Comparison of ENCODE assay signal across 1 cellular context in genomic region chr1:53014791-53015507, GRCh38.
TF ChIP-seq lines count a peak whose summit lies in the region.

No MANE protein-coding gene starts in this region.

TF ChIP-seq in HEK293, 187 proteins besides CTCF, POLR2A, EP300 and RAD21 (continued from another document and continues in another):
- TF ChIP-seq ZNF398 (tag by site-specific recombination; IDR thresholded peaks at IDR 0.05) = no peak
- no peak for TF ChIP-seq ZNF768 (tag by site-specific recombination; IDR thresholded peaks at IDR 0.05)
- TF ChIP-seq, protein P1, sequence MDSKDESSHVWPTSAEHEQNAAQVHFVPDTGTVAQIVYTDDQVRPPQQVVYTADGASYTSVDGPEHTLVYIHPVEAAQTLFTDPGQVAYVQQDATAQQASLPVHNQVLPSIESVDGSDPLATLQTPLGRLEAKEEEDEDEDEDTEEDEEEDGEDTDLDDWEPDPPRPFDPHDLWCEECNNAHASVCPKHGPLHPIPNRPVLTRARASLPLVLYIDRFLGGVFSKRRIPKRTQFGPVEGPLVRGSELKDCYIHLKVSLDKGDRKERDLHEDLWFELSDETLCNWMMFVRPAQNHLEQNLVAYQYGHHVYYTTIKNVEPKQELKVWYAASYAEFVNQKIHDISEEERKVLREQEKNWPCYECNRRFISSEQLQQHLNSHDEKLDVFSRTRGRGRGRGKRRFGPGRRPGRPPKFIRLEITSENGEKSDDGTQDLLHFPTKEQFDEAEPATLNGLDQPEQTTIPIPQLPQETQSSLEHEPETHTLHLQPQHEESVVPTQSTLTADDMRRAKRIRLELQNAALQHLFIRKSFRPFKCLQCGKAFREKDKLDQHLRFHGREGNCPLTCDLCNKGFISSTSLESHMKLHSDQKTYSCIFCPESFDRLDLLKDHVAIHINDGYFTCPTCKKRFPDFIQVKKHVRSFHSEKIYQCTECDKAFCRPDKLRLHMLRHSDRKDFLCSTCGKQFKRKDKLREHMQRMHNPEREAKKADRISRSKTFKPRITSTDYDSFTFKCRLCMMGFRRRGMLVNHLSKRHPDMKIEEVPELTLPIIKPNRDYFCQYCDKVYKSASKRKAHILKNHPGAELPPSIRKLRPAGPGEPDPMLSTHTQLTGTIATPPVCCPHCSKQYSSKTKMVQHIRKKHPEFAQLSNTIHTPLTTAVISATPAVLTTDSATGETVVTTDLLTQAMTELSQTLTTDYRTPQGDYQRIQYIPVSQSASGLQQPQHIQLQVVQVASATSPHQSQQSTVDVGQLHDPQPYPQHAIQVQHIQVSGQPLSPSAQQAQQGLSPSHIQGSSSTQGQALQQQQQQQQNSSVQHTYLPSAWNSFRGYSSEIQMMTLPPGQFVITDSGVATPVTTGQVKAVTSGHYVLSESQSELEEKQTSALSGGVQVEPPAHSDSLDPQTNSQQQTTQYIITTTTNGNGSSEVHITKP (tag by site-specific recombination; IDR thresholded peaks at IDR 0.05) = peak; percentile 50
- TF ChIP-seq ZNF548 (tag by site-specific recombination; IDR thresholded peaks at IDR 0.05) = no peak
- peak; percentile 35; the same call in 1 of the 2 replicates for TF ChIP-seq ZNF324 (tag by site-specific recombination; IDR thresholded peaks at IDR 0.05)
- peak; percentile 4; the same call in 1 of the 2 replicates for TF ChIP-seq PRDM1 (tag by site-specific recombination; IDR thresholded peaks at IDR 0.05)
- no peak for TF ChIP-seq ZNF157 (tag by site-specific recombination; IDR thresholded peaks at IDR 0.05)
- TF ChIP-seq ZNF777 (tag by site-specific recombination; IDR thresholded peaks at IDR 0.05; ENCODE audit: borderline replicate concordance) = no peak
- no peak for TF ChIP-seq ZNF239 (tag by site-specific recombination; IDR thresholded peaks at IDR 0.05)
- no peak for TF ChIP-seq ZNF558 (tag by site-specific recombination; IDR thresholded peaks at IDR 0.05)
- no peak for TF ChIP-seq ZNF501 (tag by site-specific recombination; IDR thresholded peaks at IDR 0.05)
- no peak for TF ChIP-seq ZBTB26 (tag by site-specific recombination; optimal IDR thresholded peaks at IDR 0.05)
- peak; percentile 51; the same call in 1 of the 2 replicates for TF ChIP-seq SP7 (tag by site-specific recombination; IDR thresholded peaks at IDR 0.05)
- no peak for TF ChIP-seq PBX3 (CRISPR knock-in tag; IDR thresholded peaks at IDR 0.05)
- peak; percentile 38; the same call in 1 of the 2 replicates for TF ChIP-seq SP2 (tag by site-specific recombination; IDR thresholded peaks at IDR 0.05)
- TF ChIP-seq, protein P2, sequence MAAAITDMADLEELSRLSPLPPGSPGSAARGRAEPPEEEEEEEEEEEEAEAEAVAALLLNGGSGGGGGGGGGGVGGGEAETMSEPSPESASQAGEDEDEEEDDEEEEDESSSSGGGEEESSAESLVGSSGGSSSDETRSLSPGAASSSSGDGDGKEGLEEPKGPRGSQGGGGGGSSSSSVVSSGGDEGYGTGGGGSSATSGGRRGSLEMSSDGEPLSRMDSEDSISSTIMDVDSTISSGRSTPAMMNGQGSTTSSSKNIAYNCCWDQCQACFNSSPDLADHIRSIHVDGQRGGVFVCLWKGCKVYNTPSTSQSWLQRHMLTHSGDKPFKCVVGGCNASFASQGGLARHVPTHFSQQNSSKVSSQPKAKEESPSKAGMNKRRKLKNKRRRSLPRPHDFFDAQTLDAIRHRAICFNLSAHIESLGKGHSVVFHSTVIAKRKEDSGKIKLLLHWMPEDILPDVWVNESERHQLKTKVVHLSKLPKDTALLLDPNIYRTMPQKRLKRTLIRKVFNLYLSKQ (tag by site-specific recombination; IDR thresholded peaks at IDR 0.05; ENCODE audit: borderline replicate concordance) = no peak
- TF ChIP-seq ZNF521 (tag by site-specific recombination; IDR thresholded peaks at IDR 0.05) = no peak
- TF ChIP-seq ZBTB1 (tag by site-specific recombination; IDR thresholded peaks at IDR 0.05) = no peak
- TF ChIP-seq ZNF626 (tag by site-specific recombination; IDR thresholded peaks at IDR 0.05) = no peak
- TF ChIP-seq ZNF629 (tag by site-specific recombination; IDR thresholded peaks at IDR 0.05) = 0 out of 2 replicates have a peak, but pooled peaks have one; percentile 28
- TF ChIP-seq, protein P3, sequence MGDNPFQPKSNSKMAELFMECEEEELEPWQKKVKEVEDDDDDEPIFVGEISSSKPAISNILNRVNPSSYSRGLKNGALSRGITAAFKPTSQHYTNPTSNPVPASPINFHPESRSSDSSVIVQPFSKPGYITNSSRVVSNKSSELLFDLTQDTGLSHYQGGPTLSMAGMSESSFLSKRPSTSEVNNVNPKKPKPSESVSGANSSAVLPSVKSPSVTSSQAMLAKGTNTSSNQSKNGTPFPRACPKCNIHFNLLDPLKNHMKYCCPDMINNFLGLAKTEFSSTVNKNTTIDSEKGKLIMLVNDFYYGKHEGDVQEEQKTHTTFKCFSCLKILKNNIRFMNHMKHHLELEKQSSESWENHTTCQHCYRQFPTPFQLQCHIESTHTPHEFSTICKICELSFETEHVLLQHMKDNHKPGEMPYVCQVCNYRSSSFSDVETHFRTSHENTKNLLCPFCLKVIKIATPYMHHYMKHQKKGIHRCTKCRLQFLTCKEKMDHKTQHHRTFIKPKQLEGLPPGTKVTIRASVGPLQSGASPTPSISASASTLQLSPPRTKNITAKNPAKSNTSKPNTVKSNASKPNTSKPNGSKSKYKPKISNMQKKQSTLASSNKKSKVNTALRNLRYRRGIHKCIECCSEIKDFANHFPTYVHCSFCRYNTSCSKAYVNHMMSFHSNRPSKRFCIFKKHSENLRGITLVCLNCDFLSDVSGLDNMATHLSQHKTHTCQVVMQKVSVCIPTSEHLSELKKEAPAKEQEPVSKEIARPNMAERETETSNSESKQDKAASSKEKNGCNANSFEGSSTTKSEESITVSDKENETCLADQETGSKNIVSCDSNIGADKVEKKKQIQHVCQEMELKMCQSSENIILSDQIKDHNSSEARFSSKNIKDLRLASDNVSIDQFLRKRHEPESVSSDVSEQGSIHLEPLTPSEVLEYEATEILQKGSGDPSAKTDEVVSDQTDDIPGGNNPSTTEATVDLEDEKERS (tag by site-specific recombination; IDR thresholded peaks at IDR 0.05) = no peak
- no peak for TF ChIP-seq ZNF785 (tag by site-specific recombination; IDR thresholded peaks at IDR 0.05)
- 0 out of 2 replicates have a peak, but pooled peaks have one; percentile 15 for TF ChIP-seq ZBTB8A (tag by site-specific recombination; IDR thresholded peaks at IDR 0.05)
- TF ChIP-seq, protein P4, sequence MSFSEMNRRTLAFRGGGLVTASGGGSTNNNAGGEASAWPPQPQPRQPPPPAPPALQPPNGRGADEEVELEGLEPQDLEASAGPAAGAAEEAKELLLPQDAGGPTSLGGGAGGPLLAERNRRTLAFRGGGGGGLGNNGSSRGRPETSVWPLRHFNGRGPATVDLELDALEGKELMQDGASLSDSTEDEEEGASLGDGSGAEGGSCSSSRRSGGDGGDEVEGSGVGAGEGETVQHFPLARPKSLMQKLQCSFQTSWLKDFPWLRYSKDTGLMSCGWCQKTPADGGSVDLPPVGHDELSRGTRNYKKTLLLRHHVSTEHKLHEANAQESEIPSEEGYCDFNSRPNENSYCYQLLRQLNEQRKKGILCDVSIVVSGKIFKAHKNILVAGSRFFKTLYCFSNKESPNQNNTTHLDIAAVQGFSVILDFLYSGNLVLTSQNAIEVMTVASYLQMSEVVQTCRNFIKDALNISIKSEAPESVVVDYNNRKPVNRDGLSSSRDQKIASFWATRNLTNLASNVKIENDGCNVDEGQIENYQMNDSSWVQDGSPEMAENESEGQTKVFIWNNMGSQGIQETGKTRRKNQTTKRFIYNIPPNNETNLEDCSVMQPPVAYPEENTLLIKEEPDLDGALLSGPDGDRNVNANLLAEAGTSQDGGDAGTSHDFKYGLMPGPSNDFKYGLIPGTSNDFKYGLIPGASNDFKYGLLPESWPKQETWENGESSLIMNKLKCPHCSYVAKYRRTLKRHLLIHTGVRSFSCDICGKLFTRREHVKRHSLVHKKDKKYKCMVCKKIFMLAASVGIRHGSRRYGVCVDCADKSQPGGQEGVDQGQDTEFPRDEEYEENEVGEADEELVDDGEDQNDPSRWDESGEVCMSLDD (tag by site-specific recombination; IDR thresholded peaks at IDR 0.05) = no peak
- no peak for TF ChIP-seq KLF16 (tag by site-specific recombination; IDR thresholded peaks at IDR 0.05)
- TF ChIP-seq ZNF335 (tag by site-specific recombination; conservative IDR thresholded peaks at IDR 0.05) = peak; percentile 91
- peak; percentile 95 for TF ChIP-seq ZNF518A (tag by site-specific recombination; conservative IDR thresholded peaks at IDR 0.05; ENCODE audit: low read depth)
- TF ChIP-seq, protein P5, sequence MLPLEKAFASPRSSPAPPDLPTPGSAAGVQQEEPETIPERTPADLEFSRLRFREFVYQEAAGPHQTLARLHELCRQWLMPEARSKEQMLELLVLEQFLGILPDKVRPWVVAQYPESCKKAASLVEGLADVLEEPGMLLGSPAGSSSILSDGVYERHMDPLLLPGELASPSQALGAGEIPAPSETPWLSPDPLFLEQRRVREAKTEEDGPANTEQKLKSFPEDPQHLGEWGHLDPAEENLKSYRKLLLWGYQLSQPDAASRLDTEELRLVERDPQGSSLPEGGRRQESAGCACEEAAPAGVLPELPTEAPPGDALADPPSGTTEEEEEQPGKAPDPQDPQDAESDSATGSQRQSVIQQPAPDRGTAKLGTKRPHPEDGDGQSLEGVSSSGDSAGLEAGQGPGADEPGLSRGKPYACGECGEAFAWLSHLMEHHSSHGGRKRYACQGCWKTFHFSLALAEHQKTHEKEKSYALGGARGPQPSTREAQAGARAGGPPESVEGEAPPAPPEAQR (tag by site-specific recombination; IDR thresholded peaks at IDR 0.05) = no peak
- TF ChIP-seq ZNF580 (tag by site-specific recombination; IDR thresholded peaks at IDR 0.05) = peak; percentile 68; the same call in 1 of the 2 replicates
- TF ChIP-seq ZNF610 (tag by site-specific recombination; IDR thresholded peaks at IDR 0.05; ENCODE audit: borderline replicate concordance) = no peak
- TF ChIP-seq ZNF394 (tag by site-specific recombination; IDR thresholded peaks at IDR 0.05; ENCODE audit: borderline replicate concordance) = peak; percentile 71; the same call in 1 of the 2 replicates
- TF ChIP-seq ZNF623 (tag by site-specific recombination; IDR thresholded peaks at IDR 0.05) = no peak
- TF ChIP-seq ZNF214 (tag by site-specific recombination; IDR thresholded peaks at IDR 0.05; ENCODE audit: borderline replicate concordance) = no peak
